Comparison of ENCODE assay signal across 8 cellular contexts in the genomic region with DNA sequence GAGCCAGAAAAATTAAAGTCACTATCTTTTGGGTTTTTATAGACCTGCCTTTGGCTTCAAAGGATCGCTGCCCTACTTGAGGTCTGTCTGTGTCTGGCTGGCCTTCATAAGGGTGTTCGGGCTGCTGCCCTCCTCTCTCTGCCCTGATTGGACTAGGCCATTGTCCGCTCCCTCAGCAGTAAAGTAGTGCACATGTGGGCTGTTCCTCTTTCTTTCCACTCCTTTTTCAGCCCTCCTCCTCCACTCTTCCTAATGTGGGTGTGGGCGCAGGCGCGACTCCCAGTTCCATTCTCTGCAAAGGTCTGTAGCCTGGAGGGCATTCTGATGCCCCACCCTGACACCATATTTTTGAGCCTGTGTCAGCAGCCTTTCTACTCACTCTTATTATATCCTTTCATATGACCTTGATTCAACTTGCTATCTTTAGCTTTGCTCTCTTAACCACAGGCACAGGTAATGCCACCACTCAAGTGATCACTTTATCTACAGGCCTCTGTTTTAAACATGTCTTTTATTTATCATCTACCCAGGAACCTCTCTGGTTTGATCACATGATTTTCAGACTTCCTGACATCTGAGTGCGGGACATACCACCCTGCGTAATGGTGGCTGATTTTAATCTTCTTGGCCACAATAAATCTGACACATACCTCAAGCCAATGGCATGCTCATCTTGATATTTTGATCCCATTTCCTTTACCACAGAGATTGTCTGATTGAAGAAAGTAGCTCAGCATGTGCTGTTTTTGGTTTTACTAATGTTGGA.
DNase-seq lines count a peak whose midpoint lies in the region; ATAC-seq lines count a peak whose summit lies in the region.

No MANE protein-coding gene starts in this region.

- no peak for ATAC-seq in GM18858 (IDR thresholded peaks at IDR 0.05; ENCODE audit: unreplicated experiment)

- peaks cover 48% of the 10 kb centered on the region for H3K4me1 ChIP-seq in BLaER1

- DNase-seq in MG63 (peak; percentile 91), amniotic epithelial cell (ENCODE audit: low read depth) (peak; percentile 86), myocyte (ENCODE audit: low read depth) (peak; percentile 99), DMS114 treated with DMSO at 0.1 percent for 48 hours (lab: John Stamatoyannopoulos, UW; ENCODE audit: unreplicated experiment) (no peak), CD1c-positive myeloid dendritic cell (ENCODE audit: extremely low spot score) (no peak), NCI-H446 (lab: John Stamatoyannopoulos, UW) (no peak)

- no peak overlapping the region for H3K9ac ChIP-seq in BLaER1

- H3K4me2 ChIP-seq in BLaER1, result peak overlapping the region; percentile 14; the same call in 1 of the 2 replicates

- H3K27me3 ChIP-seq in BLaER1 (no peaks in the 10 kb centered on the region), MG63 (no peaks in the 10 kb centered on the region)

- H3K9me3 ChIP-seq in BLaER1, result peaks cover 16% of the 10 kb centered on the region
- no peaks in the 10 kb centered on the region for H3K9me3 ChIP-seq in MG63

- no peak overlapping the region for H3K27ac ChIP-seq in BLaER1

- H3K36me3 ChIP-seq in BLaER1 (no peaks in the 10 kb centered on the region), MG63 (no peaks in the 10 kb centered on the region)

- H4K20me1 ChIP-seq in BLaER1, result no peaks in the 10 kb centered on the region

- no peak overlapping the region for H3K4me3 ChIP-seq in BLaER1
- no peak overlapping the region for H3K4me3 ChIP-seq in MG63

Comparison
In these comparisons a context has a peak if more than half of its experiments do, and no peak if none do; other contexts are left out.
1. DNase-seq: peak in MG63 (single experiment), amniotic epithelial cell (single experiment) and myocyte (single experiment); none in DMS114 treated with DMSO at 0.1 percent for 48 hours (single experiment), CD1c-positive myeloid dendritic cell (single experiment) and NCI-H446 (0 of 2).